In the genomic region with DNA sequence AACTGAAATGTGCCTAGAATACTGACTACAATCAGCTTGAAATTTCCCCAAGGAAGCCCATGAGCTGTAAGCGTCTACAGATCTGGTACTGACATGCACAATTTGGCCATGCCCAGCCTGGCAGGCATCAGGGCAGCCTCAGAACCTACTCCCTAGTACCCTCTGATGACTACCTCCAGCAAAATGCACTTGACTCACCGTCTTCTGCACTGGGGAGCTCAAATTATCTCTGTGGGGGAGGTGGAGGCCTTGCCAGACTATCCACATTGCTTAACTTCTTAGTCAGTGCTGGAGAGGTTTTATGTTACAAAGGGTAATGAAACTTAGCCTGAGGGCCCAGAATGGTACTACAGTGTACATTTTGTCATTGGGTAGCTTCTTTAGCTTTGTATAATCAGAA, we compare ENCODE assay signal across 8 cellular contexts.
A peak's percentile ranks its signal among the peaks of the same experiment; 100 is the strongest.
DNase-seq lines count a peak whose midpoint lies in the region; ATAC-seq, FAIRE-seq and TF ChIP-seq lines count a peak whose summit lies in the region.

No MANE protein-coding gene starts in this region.

- CTCF ChIA-PET in CD8-positive, alpha-beta T cell (lab: Charles Lee) = interaction anchor here (0.6 kb wide), 1 partner anchor 9 kb away, joined by 3 read pairs; no protein-coding TSS in a partner anchor

- no peak overlapping the region for H3K27ac Mint-ChIP-seq in CD8-positive, alpha-beta T cell

- no peaks in the 10 kb centered on the region for H3K27me3 Mint-ChIP-seq in CD8-positive, alpha-beta T cell (ENCODE audit: low read depth)

- H3K36me3 Mint-ChIP-seq in CD8-positive, alpha-beta T cell = no peaks in the 10 kb centered on the region

- H3K9me3 Mint-ChIP-seq in CD8-positive, alpha-beta T cell = peaks cover 3% of the 10 kb centered on the region

- H3K27me3 ChIP-seq in pancreas = no peaks in the 10 kb centered on the region
- H3K27me3 ChIP-seq in CD8-positive, alpha-beta T cell (ENCODE audit: insufficient read depth, low read length) = no peaks in the 10 kb centered on the region

- H3K4me1 Mint-ChIP-seq in CD8-positive, alpha-beta T cell (ENCODE audit: low read depth) = no peaks in the 10 kb centered on the region

- no peaks in the 10 kb centered on the region for H3K36me3 ChIP-seq in pancreas
- no peaks in the 10 kb centered on the region for H3K36me3 ChIP-seq in CD8-positive, alpha-beta T cell (ENCODE audit: insufficient read depth, low read length)

- ATAC-seq in pancreas (peak in 3 of 4 donors; percentile 76 to 80 (median 79)), GM21515 (IDR thresholded peaks at IDR 0.05; ENCODE audit: unreplicated experiment) (no peak), GM21390 (IDR thresholded peaks at IDR 0.05; ENCODE audit: unreplicated experiment) (no peak)
- ATAC-seq in CD8-positive, alpha-beta T cell = no peak

- H3K4me3 ChIP-seq in epithelial cell of esophagus (ENCODE audit: low read length) (no peak overlapping the region), pancreas (no peak overlapping the region)
- no peak overlapping the region for H3K4me3 ChIP-seq in CD8-positive, alpha-beta T cell (ENCODE audit: low read depth, low read length)

- DNase-seq in EH (ENCODE audit: low read depth) = peak; percentile 98
- peak; percentile 7 for DNase-seq in NCI-H510A (lab: John Stamatoyannopoulos, UW)
- DNase-seq in epithelial cell of esophagus (ENCODE audit: low read depth) = peak; percentile 100
- DNase-seq in pancreas = no peak
- no peak for DNase-seq in HuH-7 (ENCODE audit: low spot score)
- DNase-seq in CD8-positive, alpha-beta T cell = no peak

- no peak overlapping the region for H3K4me3 Mint-ChIP-seq in CD8-positive, alpha-beta T cell

- H3K4me1 ChIP-seq in pancreas = no peaks in the 10 kb centered on the region
- no peaks in the 10 kb centered on the region for H3K4me1 ChIP-seq in CD8-positive, alpha-beta T cell (ENCODE audit: insufficient read depth, low read length)

- intact Hi-C loops in pancreas (cut with DNase I) = no loop called here
- intact Hi-C loops in CD8-positive, alpha-beta T cell (cut with DNase I, micrococcal nuclease) = no loop called here

- TF ChIP-seq CTCF in epithelial cell of esophagus (IDR thresholded peaks at IDR 0.05; ENCODE audit: insufficient read depth, low read depth, low read length, missing control alignments) (no peak), pancreas (IDR thresholded peaks at IDR 0.05) (no peak)
- no peak for TF ChIP-seq CTCF in CD8-positive, alpha-beta T cell (IDR thresholded peaks at IDR 0.05)

- POLR2A ChIA-PET in CD8-positive, alpha-beta T cell (lab: Charles Lee) = no interaction called here

- no peaks in the 10 kb centered on the region for H3K9me3 ChIP-seq in pancreas
- H3K9me3 ChIP-seq in CD8-positive, alpha-beta T cell (ENCODE audit: low read length) = no peaks in the 10 kb centered on the region

- no peak for FAIRE-seq in pancreas (lab: Jason Lieb, UNC)

- H3K27ac ChIP-seq in pancreas = no peak overlapping the region
- H3K27ac ChIP-seq in CD8-positive, alpha-beta T cell (ENCODE audit: low read depth, low read length) = no peak overlapping the region

- whole genome bisulfite sequencing in pancreas, 2 donors = 56 to 64% methylated on average over 2 of the region's 2 CpGs

Comparison
In these comparisons a context has a peak if more than half of its experiments do, and no peak if none do; other contexts are left out.
1. DNase-seq: peak in EH (single experiment), NCI-H510A (single experiment) and epithelial cell of esophagus (single experiment); none in pancreas (0 of 6), HuH-7 (single experiment) and CD8-positive, alpha-beta T cell (0 of 7).
2. ATAC-seq: peak in pancreas (3 of 4); none in GM21515 (single experiment), GM21390 (single experiment) and CD8-positive, alpha-beta T cell (single experiment).